22 cellular contexts compared by ENCODE assay signal in the genomic region with DNA sequence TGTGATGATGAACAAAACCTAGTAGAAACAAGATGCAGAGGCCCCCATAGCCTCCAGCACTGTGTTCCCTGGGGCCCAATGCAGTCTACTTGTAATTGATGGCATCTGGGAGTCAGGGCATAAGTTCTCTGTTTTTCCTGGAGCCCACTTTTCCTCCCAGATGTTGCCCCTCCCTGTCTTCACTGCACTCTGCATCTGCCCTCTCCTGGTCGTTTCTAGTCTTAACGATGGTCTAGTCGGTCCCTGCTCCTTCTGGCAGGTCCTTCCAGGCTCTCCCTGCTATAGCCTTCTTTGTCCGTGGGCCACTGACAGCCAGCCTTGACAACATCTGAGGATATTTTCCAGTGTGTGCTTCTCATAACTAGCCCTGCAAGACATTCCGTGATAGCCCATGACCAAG.
"Had no signal": no experiment of that assay in that cellular context is flagged by ENCODE, and none has a peak within 500 bp of the region (broad histone marks: within the 10 kb centered on the region; RNA-seq: fewer than 3 reads in every experiment).

No MANE protein-coding gene starts in this region.

- H3K27ac Mint-ChIP-seq: activated CD4-positive, alpha-beta T cell treated with anti-CD3 and anti-CD28 coated beads, Interleukin-2, amount 10 ng/mL, durations not matched to agents 7 days and 5 days; activated CD8-positive, alpha-beta T cell treated with anti-CD3 and anti-CD28 coated beads, Interleukin-2, amount 10 ng/mL, durations not matched to agents 7 days and 5 days; activated T-cell treated with anti-CD3 and anti-CD28 coated beads, Interleukin-2, amount 50 U/mL, for 24 hours had no signal

- H3K4me3 ChIP-seq: ascending aorta, breast epithelium, gastrocnemius medialis, right atrium auricular region, transverse colon, uterus had no signal

- H3K9me3 ChIP-seq: ascending aorta, breast epithelium, gastrocnemius medialis, right atrium auricular region, transverse colon, uterus had no signal

- H3K4me3 Mint-ChIP-seq: activated CD4-positive, alpha-beta T cell treated with anti-CD3 and anti-CD28 coated beads, Interleukin-2, amount 10 ng/mL, durations not matched to agents 7 days and 5 days; activated CD8-positive, alpha-beta T cell treated with anti-CD3 and anti-CD28 coated beads, Interleukin-2, amount 10 ng/mL, durations not matched to agents 7 days and 5 days; activated T-cell treated with anti-CD3 and anti-CD28 coated beads, Interleukin-2, amount 50 U/mL, for 24 hours; neural crest cell had no signal

- H3K27ac ChIP-seq: breast epithelium, gastrocnemius medialis, right atrium auricular region, transverse colon, uterus had no signal

- ATAC-seq: activated CD4-positive, CD25-positive, alpha-beta regulatory T cell treated with anti-CD3 and anti-CD28 coated beads, Interleukin-2, amount 50 U/mL, for 24 hours; activated CD8-positive, alpha-beta T cell treated with anti-CD3 and anti-CD28 coated beads, Interleukin-2, amount 10 ng/mL, durations not matched to agents 7 days and 5 days; gastrocnemius medialis; left ventricle myocardium superior had no signal

- H3K4me1 ChIP-seq: breast epithelium, right atrium auricular region, uterus had no signal

- H3K27me3 ChIP-seq: ascending aorta, breast epithelium, gastrocnemius medialis, right atrium auricular region, transverse colon, uterus had no signal

- H3K9me3 Mint-ChIP-seq: activated CD4-positive, alpha-beta T cell treated with anti-CD3 and anti-CD28 coated beads, Interleukin-2, amount 10 ng/mL, durations not matched to agents 7 days and 5 days; activated T-cell treated with anti-CD3 and anti-CD28 coated beads, Interleukin-2, amount 50 U/mL, for 24 hours had no signal

- H3K36me3 ChIP-seq: ascending aorta, breast epithelium, gastrocnemius medialis, right atrium auricular region, transverse colon, uterus had no signal

- DNase-seq: activated CD4-positive, alpha-beta T cell treated with anti-CD3 and anti-CD28 coated beads, Interleukin-2, amount 10 ng/mL, durations not matched to agents 7 days and 5 days; activated CD8-positive, alpha-beta T cell treated with anti-CD3 and anti-CD28 coated beads, Interleukin-2, amount 10 ng/mL, durations not matched to agents 7 days and 5 days; activated effector memory CD4-positive, alpha-beta T cell treated with Interleukin-2 at 50 U/mL for 16 hours; activated naive CD4-positive, alpha-beta T cell treated with anti-CD3 and anti-CD28 coated beads, Interleukin-2, amount 50 U/mL, for 16 hours; activated T-cell treated with anti-CD3 and anti-CD28 coated beads, Interleukin-2, amount 50 U/mL, for 24 hours; cerebellar nuclear complex; cortex of kidney; gastrocnemius medialis; head of caudate nucleus; left ventricle myocardium superior; stimulated activated CD4-positive, alpha-beta T cell treated with anti-CD3 and anti-CD28 coated beads, Interleukin-12 subunit alpha, Interleukin-12 subunit beta, amount 100 ng/mL, for 4 hours; stimulated activated CD4-positive, alpha-beta T cell treated with anti-CD3 and anti-CD28 coated beads, Interleukin-1b, Interleukin-23, amount 100 ng/mL, for 48 hours; stimulated activated CD8-positive, alpha-beta memory T cell treated with anti-CD3 and anti-CD28 coated beads, Interleukin-4, amount 100 ng/mL, for 48 hours; stimulated activated naive CD4-positive, alpha-beta T cell; T1000; transverse colon; uterus had no signal
